Comparison of ENCODE assay signal across 1 cellular context in genomic region chr11:120771551-120772060, GRCh38.
TF ChIP-seq lines count a peak whose summit lies in the region.

No MANE protein-coding gene starts in this region.

TF ChIP-seq in WTC11, 78 proteins besides CTCF, POLR2A, EP300 and RAD21 (continued from another document):
- TF ChIP-seq ATF6 (CRISPR knock-in tag; IDR thresholded peaks at IDR 0.05) (no peak), ZNF423 (CRISPR knock-in tag; IDR thresholded peaks at IDR 0.05) (peak; percentile 34; the same call in 1 of the 2 replicates), JUN (CRISPR knock-in tag; IDR thresholded peaks at IDR 0.05) (no peak), SOX15 (CRISPR knock-in tag; IDR thresholded peaks at IDR 0.05) (no peak), TEAD4 (CRISPR knock-in tag; IDR thresholded peaks at IDR 0.05) (no peak), FOXJ3 (CRISPR knock-in tag; IDR thresholded peaks at IDR 0.05; ENCODE audit: borderline replicate concordance) (no peak)
- TF ChIP-seq, protein P1, sequence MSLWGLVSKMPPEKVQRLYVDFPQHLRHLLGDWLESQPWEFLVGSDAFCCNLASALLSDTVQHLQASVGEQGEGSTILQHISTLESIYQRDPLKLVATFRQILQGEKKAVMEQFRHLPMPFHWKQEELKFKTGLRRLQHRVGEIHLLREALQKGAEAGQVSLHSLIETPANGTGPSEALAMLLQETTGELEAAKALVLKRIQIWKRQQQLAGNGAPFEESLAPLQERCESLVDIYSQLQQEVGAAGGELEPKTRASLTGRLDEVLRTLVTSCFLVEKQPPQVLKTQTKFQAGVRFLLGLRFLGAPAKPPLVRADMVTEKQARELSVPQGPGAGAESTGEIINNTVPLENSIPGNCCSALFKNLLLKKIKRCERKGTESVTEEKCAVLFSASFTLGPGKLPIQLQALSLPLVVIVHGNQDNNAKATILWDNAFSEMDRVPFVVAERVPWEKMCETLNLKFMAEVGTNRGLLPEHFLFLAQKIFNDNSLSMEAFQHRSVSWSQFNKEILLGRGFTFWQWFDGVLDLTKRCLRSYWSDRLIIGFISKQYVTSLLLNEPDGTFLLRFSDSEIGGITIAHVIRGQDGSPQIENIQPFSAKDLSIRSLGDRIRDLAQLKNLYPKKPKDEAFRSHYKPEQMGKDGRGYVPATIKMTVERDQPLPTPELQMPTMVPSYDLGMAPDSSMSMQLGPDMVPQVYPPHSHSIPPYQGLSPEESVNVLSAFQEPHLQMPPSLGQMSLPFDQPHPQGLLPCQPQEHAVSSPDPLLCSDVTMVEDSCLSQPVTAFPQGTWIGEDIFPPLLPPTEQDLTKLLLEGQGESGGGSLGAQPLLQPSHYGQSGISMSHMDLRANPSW (CRISPR knock-in tag; conservative IDR thresholded peaks at IDR 0.05; ENCODE audit: low read depth) = no peak
- TF ChIP-seq, protein P2, sequence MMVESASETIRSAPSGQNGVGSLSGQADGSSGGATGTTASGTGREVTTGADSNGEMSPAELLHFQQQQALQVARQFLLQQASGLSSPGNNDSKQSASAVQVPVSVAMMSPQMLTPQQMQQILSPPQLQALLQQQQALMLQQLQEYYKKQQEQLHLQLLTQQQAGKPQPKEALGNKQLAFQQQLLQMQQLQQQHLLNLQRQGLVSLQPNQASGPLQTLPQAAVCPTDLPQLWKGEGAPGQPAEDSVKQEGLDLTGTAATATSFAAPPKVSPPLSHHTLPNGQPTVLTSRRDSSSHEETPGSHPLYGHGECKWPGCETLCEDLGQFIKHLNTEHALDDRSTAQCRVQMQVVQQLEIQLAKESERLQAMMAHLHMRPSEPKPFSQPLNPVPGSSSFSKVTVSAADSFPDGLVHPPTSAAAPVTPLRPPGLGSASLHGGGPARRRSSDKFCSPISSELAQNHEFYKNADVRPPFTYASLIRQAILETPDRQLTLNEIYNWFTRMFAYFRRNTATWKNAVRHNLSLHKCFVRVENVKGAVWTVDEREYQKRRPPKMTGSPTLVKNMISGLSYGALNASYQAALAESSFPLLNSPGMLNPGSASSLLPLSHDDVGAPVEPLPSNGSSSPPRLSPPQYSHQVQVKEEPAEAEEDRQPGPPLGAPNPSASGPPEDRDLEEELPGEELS (CRISPR knock-in tag; IDR thresholded peaks at IDR 0.05) = no peak
